ENCODE assay signal across 10 cellular contexts in the genomic region with DNA sequence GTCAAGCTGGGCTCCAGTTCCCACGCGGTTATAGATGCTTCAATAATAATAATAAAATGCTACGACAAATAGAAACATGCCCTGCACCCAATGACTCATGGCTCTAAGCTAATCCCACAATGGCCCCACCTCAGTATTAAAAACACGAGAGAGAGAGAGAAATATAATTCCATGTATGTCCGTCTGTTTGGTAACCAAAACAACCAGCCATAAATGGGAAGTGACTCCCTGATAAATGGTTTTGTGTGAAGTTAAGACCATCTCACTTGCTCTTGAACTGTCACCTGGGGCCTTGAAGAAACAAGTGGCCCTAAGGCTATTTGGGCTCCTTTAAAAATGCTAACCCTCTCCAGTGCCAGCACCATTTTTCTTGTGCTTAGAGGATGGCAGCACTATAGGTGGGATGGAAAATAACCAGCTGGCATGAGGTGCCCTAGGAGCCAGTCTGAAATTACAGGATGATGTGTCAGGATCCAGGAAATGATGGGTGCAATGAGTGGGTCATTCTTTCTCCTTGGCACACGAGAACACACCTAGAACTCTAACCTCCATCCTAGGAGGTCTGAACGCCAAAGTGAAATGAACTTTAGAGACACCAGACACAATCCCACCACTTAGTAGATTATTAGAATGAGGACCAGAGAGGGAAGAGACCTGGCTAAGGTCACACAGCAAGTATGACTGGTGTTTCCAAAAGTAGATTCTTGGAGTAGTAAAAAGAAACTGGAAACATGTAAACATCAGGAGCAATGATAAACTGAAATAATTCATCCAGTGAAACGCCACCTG. TPM values are rescaled to one million over a fixed set of nuclear protein-coding genes. Genes with fewer than 3 reads are reported as not detected.
DNase-seq lines count a peak whose midpoint lies in the region; ATAC-seq lines count a peak whose summit lies in the region.
"Had no signal": no experiment of that assay in that cellular context is flagged by ENCODE, and none has a peak within 500 bp of the region (broad histone marks: within the 10 kb centered on the region; RNA-seq: fewer than 3 reads in every experiment).

No MANE protein-coding gene starts in this region.

- no peaks in the 10 kb centered on the region for H3K9me3 Mint-ChIP-seq in dendritic cell treated with granulocyte-macrophage colony-stimulating factor and Interleukin-4, amounts not matched to agents 40 ng/mL and 50 ng/mL, for 4 days

- peaks cover 59% of the 10 kb centered on the region for H3K4me1 Mint-ChIP-seq in dendritic cell treated with granulocyte-macrophage colony-stimulating factor and Interleukin-4, amounts not matched to agents 40 ng/mL and 50 ng/mL, for 4 days (ENCODE audit: low read depth)

- H3K27me3 Mint-ChIP-seq in dendritic cell treated with granulocyte-macrophage colony-stimulating factor and Interleukin-4, amounts not matched to agents 40 ng/mL and 50 ng/mL, for 4 days: no peaks in the 10 kb centered on the region

- ATAC-seq in GM18867 (IDR thresholded peaks at IDR 0.05; ENCODE audit: unreplicated experiment) (peak; percentile 27), GM21723 (IDR thresholded peaks at IDR 0.05; ENCODE audit: unreplicated experiment) (peak; percentile 35), HG03354 (IDR thresholded peaks at IDR 0.05; ENCODE audit: poor library complexity, severe bottlenecking, unreplicated experiment) (peak; percentile 36)
- ATAC-seq: psoas muscle had no signal

- intact Hi-C loops in dendritic cell treated with granulocyte-macrophage colony-stimulating factor and Interleukin-4, amounts not matched to agents 40 ng/mL and 50 ng/mL, for 4 days (cut with micrococcal nuclease): loop anchor here (5.0 kb wide), 1 partner anchor 43 kb away; no protein-coding TSS in a partner anchor

- no peak for DNase-seq in NK-92 treated with Interleukin-12 subunit alpha and Interleukin-12 subunit beta, amount 100 ng/mL, for 24 hours (lab: John Stamatoyannopoulos, UW)
- DNase-seq in HT-29 (ENCODE audit: low spot score) (no peak), NCI-H1417 (lab: John Stamatoyannopoulos, UW) (no peak), hypothalamus (lab: John Stamatoyannopoulos, UW) (no peak)
- DNase-seq: MM.1S, psoas muscle had no signal

- no peaks in the 10 kb centered on the region for H3K36me3 Mint-ChIP-seq in dendritic cell treated with granulocyte-macrophage colony-stimulating factor and Interleukin-4, amounts not matched to agents 40 ng/mL and 50 ng/mL, for 4 days (ENCODE audit: low read depth)

- no peak overlapping the region for H3K4me3 Mint-ChIP-seq in dendritic cell treated with granulocyte-macrophage colony-stimulating factor and Interleukin-4, amounts not matched to agents 40 ng/mL and 50 ng/mL, for 4 days

- H3K27ac Mint-ChIP-seq in dendritic cell treated with granulocyte-macrophage colony-stimulating factor and Interleukin-4, amounts not matched to agents 40 ng/mL and 50 ng/mL, for 4 days: peak overlapping the region; percentile 45

RNA-seq across cellular contexts. Expression of a gene that starts 35.7 kb away (rescaled TPM):
- 0.60 and 0.64 TPM in 2 replicates for total RNA-seq in HT-29 (2014; rRNA removed; shearing (Covaris generic))
